ENCODE assay signal across 11 cellular contexts in the genomic region with DNA sequence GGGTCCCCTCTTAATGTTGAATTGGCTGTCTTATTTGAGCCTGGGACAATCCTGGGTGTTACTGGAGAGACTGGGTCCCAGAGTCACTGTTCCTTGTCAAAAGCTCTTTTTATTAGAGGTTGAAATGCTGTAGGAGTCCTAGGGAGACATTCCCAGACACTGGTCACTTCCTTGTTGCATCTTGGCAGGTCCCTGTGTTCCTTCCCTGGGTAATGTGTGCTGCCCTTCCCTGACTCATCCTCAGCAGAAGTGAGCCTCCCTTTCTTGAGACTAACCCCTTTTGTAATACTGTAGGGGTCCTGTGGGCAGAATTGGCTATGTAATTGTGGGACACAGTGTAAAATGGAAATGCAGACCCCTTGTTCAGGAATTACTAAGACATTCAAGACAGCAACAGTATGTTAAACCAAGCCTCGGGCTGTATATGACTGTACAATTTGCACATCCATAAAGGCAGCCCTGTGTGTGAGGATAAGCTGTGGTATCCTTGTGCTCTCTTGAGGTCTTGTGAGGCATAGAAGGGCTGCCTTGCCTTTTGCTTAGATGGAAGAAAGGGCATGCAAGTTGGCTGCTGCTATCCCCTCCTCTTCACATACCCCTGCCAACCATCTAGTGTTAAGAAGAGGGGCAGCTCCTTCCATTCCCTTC. TPM values are rescaled to one million over a fixed set of nuclear protein-coding genes. Genes with fewer than 3 reads are reported as not detected.
"Had no signal": no experiment of that assay in that cellular context is flagged by ENCODE, and none has a peak within 500 bp of the region (broad histone marks: within the 10 kb centered on the region; RNA-seq: fewer than 3 reads in every experiment).

No MANE protein-coding gene starts in this region.

- H3K4me3 ChIP-seq: pancreas, skin epidermis, transverse colon had no signal

- H3K4me3 Mint-ChIP-seq: activated CD8-positive, alpha-beta memory T cell treated with anti-CD3 and anti-CD28 coated beads, Interleukin-2, amount 10 ng/mL, durations not matched to agents 7 days and 5 days; activated naive CD8-positive, alpha-beta T cell treated with anti-CD3 and anti-CD28 coated beads for 36 hours had no signal

- H3K36me3 ChIP-seq: pancreas, transverse colon had no signal

- H3K27ac Mint-ChIP-seq: activated CD8-positive, alpha-beta memory T cell treated with anti-CD3 and anti-CD28 coated beads, Interleukin-2, amount 10 ng/mL, durations not matched to agents 7 days and 5 days; activated naive CD8-positive, alpha-beta T cell treated with anti-CD3 and anti-CD28 coated beads for 36 hours had no signal

- FAIRE-seq: bronchial epithelial cell, pancreas had no signal

- H3K9me3 Mint-ChIP-seq: activated naive CD8-positive, alpha-beta T cell treated with anti-CD3 and anti-CD28 coated beads for 36 hours had no signal

- H3K9me3 ChIP-seq: pancreas, transverse colon had no signal

- DNase-seq: activated CD4-positive, alpha-beta T cell treated with anti-CD3 and anti-CD28 coated beads, Interleukin-2, amount 50 U/mL, for 48 hours; activated CD4-positive, CD25-positive, alpha-beta regulatory T cell treated with anti-CD3 and anti-CD28 coated beads, Interleukin-2, amount 50 U/mL, for 72 hours; activated CD8-positive, alpha-beta memory T cell treated with anti-CD3 and anti-CD28 coated beads, Interleukin-2, amount 10 ng/mL, durations not matched to agents 7 days and 5 days; activated gamma-delta T cell treated with Interleukin-2 at 50 U/mL for 16 hours; activated naive CD8-positive, alpha-beta T cell treated with anti-CD3 and anti-CD28 coated beads for 36 hours; activated T-cell treated with anti-CD3 and anti-CD28 coated beads, Interleukin-2, amount 50 U/mL, for 48 hours; hippocampal formation; pancreas; transverse colon had no signal

- H3K27ac ChIP-seq: pancreas, skin epidermis, transverse colon had no signal

- ATAC-seq: activated CD8-positive, alpha-beta memory T cell treated with anti-CD3 and anti-CD28 coated beads, Interleukin-2, amount 10 ng/mL, durations not matched to agents 7 days and 5 days; pancreas had no signal

- H3K36me3 Mint-ChIP-seq: activated CD8-positive, alpha-beta memory T cell treated with anti-CD3 and anti-CD28 coated beads, Interleukin-2, amount 10 ng/mL, durations not matched to agents 7 days and 5 days; activated naive CD8-positive, alpha-beta T cell treated with anti-CD3 and anti-CD28 coated beads for 36 hours had no signal

- H3K27me3 ChIP-seq: pancreas, transverse colon had no signal

RNA-seq across cellular contexts. Expression of gene DCLK2, which starts 53.5 kb away (rescaled TPM):
- total RNA-seq: activated naive CD8-positive, alpha-beta T cell treated with anti-CD3 and anti-CD28 coated beads for 36 hours; bronchial epithelial cell had no signal
